Comparison of ENCODE assay signal across 18 cellular contexts in genomic region chr2:132412021-132412420, GRCh38. TPM values are rescaled to one million over a fixed set of nuclear protein-coding genes. Genes with fewer than 3 reads are reported as not detected.
DNase-seq lines count a peak whose midpoint lies in the region; ATAC-seq, FAIRE-seq and TF ChIP-seq lines count a peak whose summit lies in the region.
"Had no signal": no experiment of that assay in that cellular context is flagged by ENCODE, and none has a peak within 500 bp of the region (broad histone marks: within the 10 kb centered on the region; RNA-seq: fewer than 3 reads in every experiment).

No MANE protein-coding gene starts in this region.

- H3K36me3 Mint-ChIP-seq in endodermal cell (ENCODE audit: low read depth) (no peaks in the 10 kb centered on the region), neural progenitor cell (no peaks in the 10 kb centered on the region)
- H3K36me3 Mint-ChIP-seq: CD4-positive, alpha-beta memory T cell had no signal

- no peak for FAIRE-seq in RCC 7860 (lab: Jason Lieb, UNC)
- FAIRE-seq: GM12878, GM19239, HTR-8/SVneo had no signal

- TF ChIP-seq RAD21 in SK-N-SH (IDR thresholded peaks at IDR 0.05; ENCODE audit: low read length): no peak

- H3K4me3 ChIP-seq in SK-N-SH (ENCODE audit: low read depth in 2 of 2, low read length in 1 of 2) (no peak overlapping the region), endodermal cell (ENCODE audit: low read length) (no peak overlapping the region), neural progenitor cell (no peak overlapping the region)
- H3K4me3 ChIP-seq: BLaER1, GM12878, HAP-1 had no signal

- no peaks in the 10 kb centered on the region for H3K9me3 ChIP-seq in SK-N-SH
- H3K9me3 ChIP-seq in endodermal cell (ENCODE audit: control insufficient read depth, low read length): no peaks in the 10 kb centered on the region
- no peaks in the 10 kb centered on the region for H3K9me3 ChIP-seq in neural progenitor cell (ENCODE audit: low read depth)
- H3K9me3 ChIP-seq: BLaER1, HAP-1 had no signal

- H3K9me2 ChIP-seq in SK-N-SH: no peaks in the 10 kb centered on the region

- H3K79me2 ChIP-seq in SK-N-SH (ENCODE audit: insufficient read depth) (no peaks in the 10 kb centered on the region), neural progenitor cell (ENCODE audit: low read depth) (no peaks in the 10 kb centered on the region)

- H3K9ac ChIP-seq in SK-N-SH (no peak overlapping the region), endodermal cell (ENCODE audit: extremely low read depth, low read length, poor library complexity, severe bottlenecking) (no peak overlapping the region), neural progenitor cell (no peak overlapping the region)
- H3K9ac ChIP-seq: BLaER1 had no signal

- CTCF ChIA-PET in SK-N-SH (lab: Yijun Ruan, JAX): interaction anchor here (0.9 to 1.5 kb wide), 2 partner anchors 37 to 62 kb away, joined by 3 read pairs; no protein-coding TSS in a partner anchor

- peaks cover 50% of the 10 kb centered on the region for H3K4me1 Mint-ChIP-seq in endodermal cell
- H3K4me1 Mint-ChIP-seq in neural progenitor cell: peaks cover 17% of the 10 kb centered on the region
- H3K4me1 Mint-ChIP-seq: CD4-positive, alpha-beta memory T cell had no signal

- H2AFZ ChIP-seq in SK-N-SH (ENCODE audit: low read depth) (no peak overlapping the region), neural progenitor cell (replicated peaks) (peak overlapping the region; percentile 15)

- H3K36me3 ChIP-seq in SK-N-SH (replicated peaks in 1 of 2; ENCODE audit: control insufficient read depth in 1 of 2, insufficient read depth in 2 of 2, low read length in 1 of 2) (no peaks in the 10 kb centered on the region), endodermal cell (ENCODE audit: control insufficient read depth, insufficient read depth, low read length) (no peaks in the 10 kb centered on the region), neural progenitor cell (no peaks in the 10 kb centered on the region)
- H3K36me3 ChIP-seq: BLaER1, HAP-1 had no signal

- no peak for TF ChIP-seq CTCF in SK-N-SH (IDR thresholded peaks at IDR 0.05)
- TF ChIP-seq CTCF in endodermal cell (conservative IDR thresholded peaks at IDR 0.05): no peak
- no peak for TF ChIP-seq CTCF in neural progenitor cell (IDR thresholded peaks at IDR 0.05)

- H4K20me1 ChIP-seq in SK-N-SH (ENCODE audit: insufficient read depth): no peaks in the 10 kb centered on the region
- no peaks in the 10 kb centered on the region for H4K20me1 ChIP-seq in neural progenitor cell (ENCODE audit: low read depth)
- H4K20me1 ChIP-seq: BLaER1 had no signal

- H3K4me3 Mint-ChIP-seq in endodermal cell (no peak overlapping the region), neural progenitor cell (no peak overlapping the region)
- H3K4me3 Mint-ChIP-seq: CD14-positive monocyte; CD4-positive, alpha-beta memory T cell had no signal

- H3F3A ChIP-seq in SK-N-SH (replicated peaks; ENCODE audit: insufficient read depth) (peaks cover 11% of the 10 kb centered on the region), neural progenitor cell (ENCODE audit: low read depth) (no peaks in the 10 kb centered on the region)

- H3K27ac ChIP-seq in SK-N-SH (ENCODE audit: low read depth in 2 of 2, low read length in 1 of 2): no peak overlapping the region
- H3K27ac ChIP-seq in endodermal cell (ENCODE audit: low read depth, low read length): no peak overlapping the region
- no peak overlapping the region for H3K27ac ChIP-seq in neural progenitor cell
- H3K27ac ChIP-seq: BLaER1 had no signal

- no peak for DNase-seq in SK-N-SH
- peak; percentile 24 for DNase-seq in endodermal cell
- no peak for DNase-seq in neural progenitor cell (ENCODE audit: low spot score)
- DNase-seq in RCC 7860 (ENCODE audit: low spot score): no peak
- DNase-seq in GF-D8 (lab: John Stamatoyannopoulos, UW): no peak
- DNase-seq: 8988T; Calu3; CD4-positive, alpha-beta memory T cell; DMS79 treated with DMSO at 0.1 percent for 48 hours; IMR-90 had no signal

- TF ChIP-seq EP300 in SK-N-SH (IDR thresholded peaks at IDR 0.05; ENCODE audit: borderline replicate concordance in 1 of 2, low read depth in 1 of 2, low read length in 1 of 2): no peak

- H3K4me2 ChIP-seq in SK-N-SH (no peak overlapping the region), neural progenitor cell (no peak overlapping the region)
- H3K4me2 ChIP-seq: BLaER1 had no signal

- H3K27me3 Mint-ChIP-seq in endodermal cell (ENCODE audit: insufficient read depth) (peaks cover 6% of the 10 kb centered on the region), neural progenitor cell (ENCODE audit: insufficient read depth, low read depth) (peaks cover 11% of the 10 kb centered on the region)

- no peak for ATAC-seq in SK-N-SH treated with all-trans-retinoic acid at 6 μM for 48 hours
- no peak for ATAC-seq in HG03521 (IDR thresholded peaks at IDR 0.05; ENCODE audit: unreplicated experiment)
- ATAC-seq: GM12878 had no signal

- no peaks in the 10 kb centered on the region for H3K27me3 ChIP-seq in SK-N-SH (ENCODE audit: insufficient read depth)
- no peaks in the 10 kb centered on the region for H3K27me3 ChIP-seq in endodermal cell (ENCODE audit: control insufficient read depth, insufficient read depth, low read length, poor library complexity, severe bottlenecking)
- H3K27me3 ChIP-seq in neural progenitor cell: peaks cover 28% of the 10 kb centered on the region

- H3K4me1 ChIP-seq in SK-N-SH (ENCODE audit: control insufficient read depth in 1 of 2, insufficient read depth in 2 of 2, low read depth in 1 of 2, low read length in 1 of 2): peaks cover 7 to 13% of the 10 kb centered on the region in 2 experiments; a peak in 3 of 4 replicates
- peaks cover 15% of the 10 kb centered on the region for H3K4me1 ChIP-seq in endodermal cell (ENCODE audit: control insufficient read depth, insufficient read depth, low read length)
- H3K4me1 ChIP-seq in neural progenitor cell: no peaks in the 10 kb centered on the region
- H3K4me1 ChIP-seq: HAP-1 had no signal

- WGBS in SK-N-SH (ENCODE audit: low lambda C conversion rate): 73% methylated on average over 1 of the region's 1 CpG
- WGBS in endodermal cell (ENCODE audit: insufficient coverage in 1 of 2, insufficient read length in 1 of 2), 2 experiments: 90 to 100% methylated on average over 1 of the region's 1 CpG

- H3K9me3 Mint-ChIP-seq in endodermal cell (no peaks in the 10 kb centered on the region), neural progenitor cell (no peaks in the 10 kb centered on the region)

- H3K27ac Mint-ChIP-seq in endodermal cell (no peak overlapping the region), neural progenitor cell (no peak overlapping the region)
- H3K27ac Mint-ChIP-seq: CD14-positive monocyte; CD4-positive, alpha-beta memory T cell had no signal

- POLR2A ChIA-PET in SK-N-SH (lab: Yijun Ruan, JAX): no interaction called here

TF ChIP-seq in SK-N-SH, 30 proteins besides CTCF, POLR2A, EP300 and RAD21:
- TF ChIP-seq POLR2AphosphoS5 (IDR thresholded peaks at IDR 0.05; ENCODE audit: low read depth, low read length) (no peak), IRF3 (IDR thresholded peaks at IDR 0.05; ENCODE audit: low read depth, low read length) (no peak), GATA2 (CRISPR knock-in tag; IDR thresholded peaks at IDR 0.05) (peak; percentile 26; the same call in 1 of the 2 replicates)
TF ChIP-seq in SK-N-SH: peak in this region for 1.

TF ChIP-seq in SK-N-SH treated with all-trans-retinoic acid at 6 μM for 48 hours, 23 proteins besides CTCF, POLR2A, EP300 and RAD21 (continues in another document):
- TF ChIP-seq ZFP3 (CRISPR knock-in tag; IDR thresholded peaks at IDR 0.05) (no peak), ZC3H10 (CRISPR knock-in tag; IDR thresholded peaks at IDR 0.05) (no peak), CSDC2 (CRISPR knock-in tag; IDR thresholded peaks at IDR 0.05) (no peak), GLIS3 (CRISPR knock-in tag; IDR thresholded peaks at IDR 0.05) (no peak), ISL1 (CRISPR knock-in tag; IDR thresholded peaks at IDR 0.05) (no peak), ARNTL (CRISPR knock-in tag; IDR thresholded peaks at IDR 0.05; ENCODE audit: borderline replicate concordance, low read depth) (no peak), BACH2 (CRISPR knock-in tag; IDR thresholded peaks at IDR 0.05; ENCODE audit: borderline replicate concordance) (no peak), POU6F1 (CRISPR knock-in tag; IDR thresholded peaks at IDR 0.05; ENCODE audit: borderline replicate concordance, low read depth) (no peak), ZNF565 (CRISPR knock-in tag; conservative IDR thresholded peaks at IDR 0.05; ENCODE audit: low read depth) (no peak), ZNF70 (CRISPR knock-in tag; IDR thresholded peaks at IDR 0.05) (no peak), ESRRG (CRISPR knock-in tag; IDR thresholded peaks at IDR 0.05) (no peak), TOX (CRISPR knock-in tag; IDR thresholded peaks at IDR 0.05; ENCODE audit: borderline replicate concordance) (no peak)

RNA-seq across cellular contexts. Expression of gene GPR39, which starts 4.6 kb away (rescaled TPM):
- 2.1 and 2.3 TPM in 2 replicates for polyA plus RNA-seq in SK-N-SH (2012; rRNA removed)
- polyA plus RNA-seq in SK-N-SH (2012; cell fraction: cytosol; rRNA removed): 1.2 and 1.7 TPM in 2 replicates
- polyA plus RNA-seq in SK-N-SH (2012; cell fraction: nucleus; rRNA removed): 1.2 and 2.1 TPM in 2 replicates
- total RNA-seq in endodermal cell (10 to 100 TPM in 1 of 2 donors, 1 to 10 TPM in 1; 9.4 to 14.6 TPM), neural progenitor cell (ENCODE audit: low replicate concordance) (0.28 and 1.4 TPM in 2 replicates)
- 2.6 TPM for polyA plus RNA-seq in endodermal cell (2013, experiment 1 of 2)
- polyA plus RNA-seq in endodermal cell (2013, experiment 2 of 2): 2.8 TPM
- total RNA-seq: CD4-positive, alpha-beta memory T cell had no signal
- polyA plus RNA-seq: CD14-positive monocyte; CD4-positive, alpha-beta memory T cell had no signal
